Comparison of ENCODE assay signal across 10 cellular contexts in the genomic region with DNA sequence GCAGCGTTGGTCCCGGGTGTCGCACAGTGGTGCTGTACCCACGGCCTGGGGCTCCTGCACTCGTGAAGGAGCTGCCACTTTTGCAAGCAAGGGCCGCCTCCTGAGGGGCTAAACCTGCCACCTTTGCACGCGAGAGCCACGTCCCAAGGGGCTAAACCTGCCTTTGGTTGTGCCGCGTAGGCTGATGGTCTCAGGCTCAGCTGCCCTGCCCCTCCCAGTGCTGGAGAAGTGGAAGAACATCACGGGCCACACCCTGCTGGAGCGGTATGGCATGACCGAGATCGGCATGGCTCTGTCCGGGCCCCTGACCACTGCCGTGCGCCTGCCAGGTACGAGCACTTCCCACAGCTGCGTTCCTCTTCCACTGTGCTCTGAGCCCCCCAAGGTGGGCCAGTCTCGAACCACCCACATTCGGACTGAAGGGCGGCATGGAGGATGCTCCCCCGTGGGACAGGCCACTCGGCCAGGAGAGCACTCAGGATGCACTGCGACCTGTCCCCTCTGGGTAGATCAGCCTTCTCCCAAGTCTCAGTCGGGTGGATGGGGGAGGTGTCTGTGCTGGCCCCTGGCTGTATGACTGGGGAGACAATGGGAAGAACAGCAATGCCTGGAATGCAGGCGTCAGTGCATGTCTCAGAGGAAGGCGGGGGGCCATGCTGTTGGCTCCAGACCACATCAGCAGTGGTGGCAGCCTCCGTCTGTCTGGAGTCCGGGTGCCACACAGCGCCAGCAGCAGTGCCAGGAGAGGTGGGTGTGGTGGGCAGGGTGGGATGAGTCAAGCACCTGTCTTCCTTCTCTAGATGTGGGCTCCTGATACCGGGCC. TPM values are rescaled to one million over a fixed set of nuclear protein-coding genes. Genes with fewer than 3 reads are reported as not detected.
DNase-seq lines count a peak whose midpoint lies in the region; ATAC-seq and TF ChIP-seq lines count a peak whose summit lies in the region.
"Had no signal": no experiment of that assay in that cellular context is flagged by ENCODE, and none has a peak within 500 bp of the region (broad histone marks: within the 10 kb centered on the region; RNA-seq: fewer than 3 reads in every experiment).

No MANE protein-coding gene starts in this region.

- H3K27me3 Mint-ChIP-seq in WTC11 (ENCODE audit: low read depth) = no peaks in the 10 kb centered on the region; the same call in 1 of the 2 replicates
- H3K27me3 Mint-ChIP-seq: type B pancreatic cell had no signal

- H3K9me3 Mint-ChIP-seq in WTC11 = no peaks in the 10 kb centered on the region
- no peaks in the 10 kb centered on the region for H3K9me3 Mint-ChIP-seq in stimulated activated effector memory CD8-positive, alpha-beta T cell treated with anti-CD3 and anti-CD28 coated beads, Interleukin-12 subunit alpha, Interleukin-12 subunit beta, amount 100 ng/mL, for 72 hours
- H3K9me3 Mint-ChIP-seq: type B pancreatic cell had no signal

- peak overlapping the region; percentile 82; the same call in 1 of the 2 replicates for H3K27ac Mint-ChIP-seq in WTC11
- H3K27ac Mint-ChIP-seq in stimulated activated effector memory CD8-positive, alpha-beta T cell treated with anti-CD3 and anti-CD28 coated beads, Interleukin-12 subunit alpha, Interleukin-12 subunit beta, amount 100 ng/mL, for 72 hours = peak overlapping the region; percentile 95
- H3K27ac Mint-ChIP-seq: type B pancreatic cell had no signal

- H3K4me3 Mint-ChIP-seq in WTC11 = no peak overlapping the region
- H3K4me3 Mint-ChIP-seq in stimulated activated effector memory CD8-positive, alpha-beta T cell treated with anti-CD3 and anti-CD28 coated beads, Interleukin-12 subunit alpha, Interleukin-12 subunit beta, amount 100 ng/mL, for 72 hours = peak overlapping the region; percentile 77
- H3K4me3 Mint-ChIP-seq: type B pancreatic cell had no signal

- ATAC-seq in GM21529 (IDR thresholded peaks at IDR 0.05; ENCODE audit: unreplicated experiment) (peak; percentile 3), WTC11 (peak; percentile 57), esophagus mucosa (peak; percentile 28), GM21619 (IDR thresholded peaks at IDR 0.05; ENCODE audit: unreplicated experiment) (no peak)
- ATAC-seq in stimulated activated effector memory CD8-positive, alpha-beta T cell treated with anti-CD3 and anti-CD28 coated beads, Interleukin-12 subunit alpha, Interleukin-12 subunit beta, amount 100 ng/mL, for 72 hours = peak; percentile 39

- peaks cover 28% of the 10 kb centered on the region for H3K36me3 Mint-ChIP-seq in WTC11
- H3K36me3 Mint-ChIP-seq in stimulated activated effector memory CD8-positive, alpha-beta T cell treated with anti-CD3 and anti-CD28 coated beads, Interleukin-12 subunit alpha, Interleukin-12 subunit beta, amount 100 ng/mL, for 72 hours = peaks cover 41% of the 10 kb centered on the region

- POLR2A ChIA-PET in WTC11 (lab: Charles Lee) = no interaction called here

- H3K4me1 Mint-ChIP-seq in WTC11 = peaks cover 9% of the 10 kb centered on the region
- H3K4me1 Mint-ChIP-seq in stimulated activated effector memory CD8-positive, alpha-beta T cell treated with anti-CD3 and anti-CD28 coated beads, Interleukin-12 subunit alpha, Interleukin-12 subunit beta, amount 100 ng/mL, for 72 hours = peaks cover 29% of the 10 kb centered on the region

- CTCF ChIA-PET in WTC11 (lab: Charles Lee) = no interaction called here

- peak; percentile 47 for DNase-seq in WTC11 (ENCODE audit: low spot score)
- DNase-seq in stimulated activated effector memory CD8-positive, alpha-beta T cell treated with anti-CD3 and anti-CD28 coated beads, Interleukin-12 subunit alpha, Interleukin-12 subunit beta, amount 100 ng/mL, for 72 hours (ENCODE audit: low spot score in 2 of 2) = no peak
- no peak for DNase-seq in GM19238 (ENCODE audit: insufficient read length, low spot score)
- no peak for DNase-seq in NCI-H2107 (lab: John Stamatoyannopoulos, UW)
- no peak for DNase-seq in NCI-H1417 treated with DMSO at 0.1 percent for 48 hours (lab: John Stamatoyannopoulos, UW)

- TF ChIP-seq CTCF in WTC11 (IDR thresholded peaks at IDR 0.05) = no peak

TF ChIP-seq in WTC11, 78 proteins besides CTCF, POLR2A, EP300 and RAD21:
- TF ChIP-seq NR2C2 (CRISPR knock-in tag; IDR thresholded peaks at IDR 0.05) (no peak), ELF4 (CRISPR knock-in tag; IDR thresholded peaks at IDR 0.05; ENCODE audit: low read depth) (no peak)

RNA-seq across cellular contexts. Expression of gene ACSF3, which starts 20.7 kb away (rescaled TPM):
- 22.9 to 29.5 TPM (median 26.4 TPM) in 3 replicates for total RNA-seq in WTC11 (2021)
- 14.1 TPM for total RNA-seq in esophagus mucosa

RNA-seq across cellular contexts. Expression of gene CDH15, which starts 57.2 kb away (rescaled TPM):
- total RNA-seq in WTC11 (2021) = 0.41 to 0.76 TPM (median 0.46 TPM) in 3 replicates
- not detected for total RNA-seq in esophagus mucosa
- total RNA-seq: HT-29 had no signal
